36 cellular contexts compared by ENCODE assay signal in genomic region chr9:16815042-16815441, GRCh38. TPM values are rescaled to one million over a fixed set of nuclear protein-coding genes. Genes with fewer than 3 reads are reported as not detected.
"Had no signal": no experiment of that assay in that cellular context is flagged by ENCODE, and none has a peak within 500 bp of the region (broad histone marks: within the 10 kb centered on the region; RNA-seq: fewer than 3 reads in every experiment).

No MANE protein-coding gene starts in this region.

- H3K27ac Mint-ChIP-seq: activated CD4-positive, alpha-beta memory T cell treated with anti-CD3 and anti-CD28 coated beads, Interleukin-2, amount 10 ng/mL, durations not matched to agents 7 days and 5 days; activated CD8-positive, alpha-beta memory T cell treated with anti-CD3 and anti-CD28 coated beads, Interleukin-2, amount 10 ng/mL, durations not matched to agents 7 days and 5 days; activated naive CD4-positive, alpha-beta T cell treated with anti-CD3 and anti-CD28 coated beads, Interleukin-2, amount 50 U/mL, for 24 hours; activated naive CD8-positive, alpha-beta T cell treated with anti-CD3 and anti-CD28 coated beads, Interleukin-2, amount 10 ng/mL, durations not matched to agents 7 days and 5 days had no signal

- H3K4me1 Mint-ChIP-seq: activated CD4-positive, alpha-beta memory T cell treated with anti-CD3 and anti-CD28 coated beads, Interleukin-2, amount 10 ng/mL, durations not matched to agents 7 days and 5 days; activated CD8-positive, alpha-beta memory T cell treated with anti-CD3 and anti-CD28 coated beads, Interleukin-2, amount 10 ng/mL, durations not matched to agents 7 days and 5 days; activated naive CD4-positive, alpha-beta T cell treated with anti-CD3 and anti-CD28 coated beads, Interleukin-2, amount 50 U/mL, for 24 hours; activated naive CD8-positive, alpha-beta T cell treated with anti-CD3 and anti-CD28 coated beads, Interleukin-2, amount 10 ng/mL, durations not matched to agents 7 days and 5 days; central memory CD8-positive, alpha-beta T cell had no signal

- H3K4me1 ChIP-seq: ascending aorta had no signal

- DNase-seq: activated CD4-positive, alpha-beta memory T cell treated with anti-CD3 and anti-CD28 coated beads, Interleukin-2, amount 10 ng/mL, durations not matched to agents 7 days and 5 days; activated CD4-positive, alpha-beta T cell treated with anti-CD3 and anti-CD28 coated beads for 1 hour; activated CD4-positive, alpha-beta T cell treated with anti-CD3 and anti-CD28 coated beads for 48 hours; activated CD4-positive, CD25-positive, alpha-beta regulatory T cell; activated CD8-positive, alpha-beta memory T cell treated with anti-CD3 and anti-CD28 coated beads for 24 hours; activated CD8-positive, alpha-beta memory T cell treated with anti-CD3 and anti-CD28 coated beads, Interleukin-2, amount 10 ng/mL, durations not matched to agents 7 days and 5 days; activated CD8-positive, alpha-beta memory T cell treated with anti-CD3 and anti-CD28 coated beads, Interleukin-2, amount 50 U/mL, for 48 hours; activated effector memory CD4-positive, alpha-beta T cell treated with Interleukin-2 at 50 U/mL for 16 hours; activated naive CD4-positive, alpha-beta T cell; activated naive CD8-positive, alpha-beta T cell treated with anti-CD3 and anti-CD28 coated beads, Interleukin-2, amount 10 ng/mL, durations not matched to agents 7 days and 5 days; activated T-cell treated with anti-CD3 and anti-CD28 coated beads, Interleukin-2, amount 50 U/mL, for 48 hours; amygdala; NCI-H1092 treated with DMSO at 0.1 percent for 48 hours; NCI-H1436; NCI-H1694; NCI-H1930; NCI-H2171 treated with DMSO at 0.1 percent for 48 hours; NCI-H345; NCI-H526 treated with DMSO at 0.1 percent for 48 hours; NK-92 treated with Interleukin-12 subunit alpha and Interleukin-12 subunit beta, amount 100 ng/mL, for 24 hours; PC-9; SIG-M5; SW 1271; T-helper 1 cell; T-helper 2 cell; T-helper 9 cell had no signal

- H3K27me3 Mint-ChIP-seq: activated CD4-positive, alpha-beta memory T cell treated with anti-CD3 and anti-CD28 coated beads, Interleukin-2, amount 10 ng/mL, durations not matched to agents 7 days and 5 days; activated CD8-positive, alpha-beta memory T cell treated with anti-CD3 and anti-CD28 coated beads, Interleukin-2, amount 10 ng/mL, durations not matched to agents 7 days and 5 days; activated naive CD4-positive, alpha-beta T cell treated with anti-CD3 and anti-CD28 coated beads, Interleukin-2, amount 50 U/mL, for 24 hours; activated naive CD8-positive, alpha-beta T cell treated with anti-CD3 and anti-CD28 coated beads, Interleukin-2, amount 10 ng/mL, durations not matched to agents 7 days and 5 days; central memory CD8-positive, alpha-beta T cell had no signal

- H3K4me2 ChIP-seq: PC-9 had no signal

- H3K9me3 Mint-ChIP-seq: activated naive CD4-positive, alpha-beta T cell treated with anti-CD3 and anti-CD28 coated beads, Interleukin-2, amount 50 U/mL, for 24 hours; activated naive CD8-positive, alpha-beta T cell treated with anti-CD3 and anti-CD28 coated beads, Interleukin-2, amount 10 ng/mL, durations not matched to agents 7 days and 5 days had no signal

- H3K36me3 Mint-ChIP-seq: activated CD8-positive, alpha-beta memory T cell treated with anti-CD3 and anti-CD28 coated beads, Interleukin-2, amount 10 ng/mL, durations not matched to agents 7 days and 5 days; activated naive CD4-positive, alpha-beta T cell treated with anti-CD3 and anti-CD28 coated beads, Interleukin-2, amount 50 U/mL, for 24 hours; activated naive CD8-positive, alpha-beta T cell treated with anti-CD3 and anti-CD28 coated beads, Interleukin-2, amount 10 ng/mL, durations not matched to agents 7 days and 5 days had no signal

- H3K27me3 ChIP-seq: ascending aorta had no signal

- H3K9me3 ChIP-seq: ascending aorta had no signal

- H3K4me3 Mint-ChIP-seq: activated CD4-positive, alpha-beta memory T cell treated with anti-CD3 and anti-CD28 coated beads, Interleukin-2, amount 10 ng/mL, durations not matched to agents 7 days and 5 days; activated CD8-positive, alpha-beta memory T cell treated with anti-CD3 and anti-CD28 coated beads, Interleukin-2, amount 10 ng/mL, durations not matched to agents 7 days and 5 days; activated naive CD4-positive, alpha-beta T cell treated with anti-CD3 and anti-CD28 coated beads, Interleukin-2, amount 50 U/mL, for 24 hours; activated naive CD8-positive, alpha-beta T cell treated with anti-CD3 and anti-CD28 coated beads, Interleukin-2, amount 10 ng/mL, durations not matched to agents 7 days and 5 days; central memory CD8-positive, alpha-beta T cell had no signal

- H3K27ac ChIP-seq: ascending aorta, cardiac muscle cell, PC-9, RWPE1, VCaP had no signal

- H2AFZ ChIP-seq: PC-9 had no signal

- H3K36me3 ChIP-seq: ascending aorta, cardiac muscle cell had no signal

- H3K4me3 ChIP-seq: ascending aorta, cardiac muscle cell, K562, PC-9 had no signal

- ATAC-seq: activated CD8-positive, alpha-beta memory T cell treated with anti-CD3 and anti-CD28 coated beads, Interleukin-2, amount 10 ng/mL, durations not matched to agents 7 days and 5 days; K562; Right ventricle myocardium inferior; SK-N-SH treated with all-trans-retinoic acid at 6 μM for 48 hours had no signal

RNA-seq across cellular contexts. Expression of gene BNC2, which starts 55.4 kb away (rescaled TPM):
- total RNA-seq: activated CD4-positive, alpha-beta memory T cell treated with anti-CD3 and anti-CD28 coated beads, Interleukin-2, amount 10 ng/mL, durations not matched to agents 7 days and 5 days; activated CD8-positive, alpha-beta memory T cell treated with anti-CD3 and anti-CD28 coated beads, Interleukin-2, amount 10 ng/mL, durations not matched to agents 7 days and 5 days; activated naive CD8-positive, alpha-beta T cell treated with anti-CD3 and anti-CD28 coated beads, Interleukin-2, amount 10 ng/mL, durations not matched to agents 7 days and 5 days; K562; OCI-LY7 had no signal
- polyA plus RNA-seq: K562 had no signal
